Comparison of ENCODE assay signal across 7 cellular contexts in genomic region chr17:31488264-31488981, GRCh38.
DNase-seq lines count a peak whose midpoint lies in the region; ATAC-seq and TF ChIP-seq lines count a peak whose summit lies in the region.

No MANE protein-coding gene starts in this region.

- CTCF ChIA-PET in Panc1 (lab: Charles Lee): interaction anchor here (0.5 kb wide), 1 partner anchor 12 kb away, joined by 6 read pairs; no protein-coding TSS in a partner anchor

- peak overlapping the region; percentile 50 to 52 for H3K4me3 ChIP-seq in Panc1 (ENCODE audit: low read depth in 2 of 2, low read length in 2 of 2)

- H3K36me3 ChIP-seq in Panc1 (ENCODE audit: control insufficient read depth, insufficient read depth, low read length): no peaks in the 10 kb centered on the region

- H3K4me1 ChIP-seq in Panc1 (ENCODE audit: control insufficient read depth, insufficient read depth, low read length): no peaks in the 10 kb centered on the region; the same call in 1 of the 2 replicates

- peak overlapping the region; percentile 82 to 90 for H3K4me3 Mint-ChIP-seq in effector memory CD8-positive, alpha-beta T cell
- peak overlapping the region; percentile 85 to 95 (median 92) for H3K4me3 Mint-ChIP-seq in naive thymus-derived CD8-positive, alpha-beta T cell

- no peak for DNase-seq in Panc1 (ENCODE audit: low read depth, low spot score)
- peak in 1 of 3 experiments; percentile 27 for DNase-seq in effector memory CD8-positive, alpha-beta T cell
- peak in 3 of 10 donors; percentile 5 to 41 (median 39) for DNase-seq in naive thymus-derived CD8-positive, alpha-beta T cell
- no peak for DNase-seq in DMS79 (lab: John Stamatoyannopoulos, UW)

- no peaks in the 10 kb centered on the region for H3K27me3 Mint-ChIP-seq in effector memory CD8-positive, alpha-beta T cell
- H3K27me3 Mint-ChIP-seq in naive thymus-derived CD8-positive, alpha-beta T cell: no peaks in the 10 kb centered on the region

- no TSS peak for BruUV-seq in Panc1 (replicated peaks; lab: Mats Ljungman, UMichigan)

- POLR2A ChIA-PET in Panc1 (lab: Charles Lee): no interaction called here
- POLR2A ChIA-PET in naive thymus-derived CD8-positive, alpha-beta T cell (lab: Charles Lee): interaction anchor here (0.8 to 10.1 kb wide), 14 partner anchors 10 to 448 kb away, joined by 3 to 264 read pairs (median 4); partner anchors contain the start of gene SUZ12

- ATAC-seq in GM19035 (IDR thresholded peaks at IDR 0.05; ENCODE audit: unreplicated experiment) (peak; percentile 22), HG02938 (IDR thresholded peaks at IDR 0.05; ENCODE audit: unreplicated experiment) (peak; percentile 9), Panc1 (peak; percentile 30), GM19351 (IDR thresholded peaks at IDR 0.05; ENCODE audit: unreplicated experiment) (no peak)
- no peak for ATAC-seq in effector memory CD8-positive, alpha-beta T cell (replicated peaks)
- ATAC-seq in naive thymus-derived CD8-positive, alpha-beta T cell: peak; percentile 3 to 8

- peaks cover 52 to 53% of the 10 kb centered on the region in 2 donors for H3K4me1 Mint-ChIP-seq in effector memory CD8-positive, alpha-beta T cell (ENCODE audit: low read depth in 2 of 2)
- H3K4me1 Mint-ChIP-seq in naive thymus-derived CD8-positive, alpha-beta T cell: peaks cover 42 to 60% (median 58%) of the 10 kb centered on the region in 4 donors

- peaks cover 2% of the 10 kb centered on the region; the same call in 1 of the 2 replicates for H3K27me3 ChIP-seq in Panc1 (ENCODE audit: control insufficient read depth, insufficient read depth, low read length)

- H3K36me3 Mint-ChIP-seq in effector memory CD8-positive, alpha-beta T cell (ENCODE audit: insufficient read depth): peaks cover 15% of the 10 kb centered on the region
- peaks cover 0 to 2% (median 0%) of the 10 kb centered on the region in 3 donors for H3K36me3 Mint-ChIP-seq in naive thymus-derived CD8-positive, alpha-beta T cell

- H3K9me3 Mint-ChIP-seq in effector memory CD8-positive, alpha-beta T cell: no peaks in the 10 kb centered on the region
- no peaks in the 10 kb centered on the region for H3K9me3 Mint-ChIP-seq in naive thymus-derived CD8-positive, alpha-beta T cell

- no peak for TF ChIP-seq CTCF in Panc1 (IDR thresholded peaks at IDR 0.05)

- H3K27ac ChIP-seq in Panc1 (ENCODE audit: low read length): no peak overlapping the region

- H3K27ac Mint-ChIP-seq in effector memory CD8-positive, alpha-beta T cell: peak overlapping the region; percentile 81 to 91
- H3K27ac Mint-ChIP-seq in naive thymus-derived CD8-positive, alpha-beta T cell: peak overlapping the region; percentile 94 to 99 (median 96)

- no peaks in the 10 kb centered on the region for H3K9me3 ChIP-seq in Panc1 (ENCODE audit: control insufficient read depth, insufficient read depth, low read depth, low read length)

- in situ Hi-C loops in Panc1 (cut with HindIII; ENCODE audit: low pct_unique_long_range_greater_than_20kb, low sequenced_read_pairs): no loop called here

- intact Hi-C loops in Panc1 (cut with micrococcal nuclease; ENCODE audit: unreplicated experiment): no loop called here

Comparison
In these comparisons a context has a peak if more than half of its experiments do, and no peak if none do; other contexts are left out.
1. ATAC-seq: peak in GM19035 (single experiment), HG02938 (single experiment), Panc1 (single experiment) and naive thymus-derived CD8-positive, alpha-beta T cell (2 of 2); none in effector memory CD8-positive, alpha-beta T cell (single experiment) and GM19351 (single experiment).